35 cellular contexts compared by ENCODE assay signal in genomic region chr16:7541026-7541425, GRCh38.
"Had no signal": no experiment of that assay in that cellular context is flagged by ENCODE, and none has a peak within 500 bp of the region (broad histone marks: within the 10 kb centered on the region; RNA-seq: fewer than 3 reads in every experiment).

No MANE protein-coding gene starts in this region.

- DNase-seq: Karpas-422, Kasumi-1, MG63, MM.1S, MV-4-11, NCI-H1048, NCI-H1092, NCI-H1092 treated with DMSO at 0.1 percent for 48 hours, NCI-H1105, NCI-H1105 treated with DMSO at 0.1 percent for 48 hours, NCI-H1417, NCI-H1417 treated with DMSO at 0.1 percent for 48 hours, NCI-H1436, NCI-H1436 treated with DMSO at 0.1 percent for 48 hours, NCI-H146, NCI-H1694, NCI-H1694 treated with DMSO at 0.1 percent for 48 hours, NCI-H187, NCI-H187 treated with DMSO at 0.1 percent for 48 hours, NCI-H1930, NCI-H2029, NCI-H2029 treated with DMSO at 0.1 percent for 48 hours, NCI-H2081 treated with DMSO at 0.1 percent for 48 hours, NCI-H2107, NCI-H2171, NCI-H2171 treated with DMSO at 0.1 percent for 48 hours, NCI-H2227 treated with DMSO at 0.1 percent for 48 hours, NCI-H226, NCI-H345, NCI-H446, NCI-H446 treated with DMSO at 0.1 percent for 48 hours, NCI-H510A, NCI-H510A treated with DMSO at 0.1 percent for 48 hours, NCI-H524, NCI-H524 treated with DMSO at 0.1 percent for 48 hours had no signal

- H3K9me3 ChIP-seq: MG63 had no signal

- H3K36me3 ChIP-seq: MG63 had no signal

- H3K4me3 ChIP-seq: MG63 had no signal
